ENCODE assay signal across 1 cellular context in the genomic region with DNA sequence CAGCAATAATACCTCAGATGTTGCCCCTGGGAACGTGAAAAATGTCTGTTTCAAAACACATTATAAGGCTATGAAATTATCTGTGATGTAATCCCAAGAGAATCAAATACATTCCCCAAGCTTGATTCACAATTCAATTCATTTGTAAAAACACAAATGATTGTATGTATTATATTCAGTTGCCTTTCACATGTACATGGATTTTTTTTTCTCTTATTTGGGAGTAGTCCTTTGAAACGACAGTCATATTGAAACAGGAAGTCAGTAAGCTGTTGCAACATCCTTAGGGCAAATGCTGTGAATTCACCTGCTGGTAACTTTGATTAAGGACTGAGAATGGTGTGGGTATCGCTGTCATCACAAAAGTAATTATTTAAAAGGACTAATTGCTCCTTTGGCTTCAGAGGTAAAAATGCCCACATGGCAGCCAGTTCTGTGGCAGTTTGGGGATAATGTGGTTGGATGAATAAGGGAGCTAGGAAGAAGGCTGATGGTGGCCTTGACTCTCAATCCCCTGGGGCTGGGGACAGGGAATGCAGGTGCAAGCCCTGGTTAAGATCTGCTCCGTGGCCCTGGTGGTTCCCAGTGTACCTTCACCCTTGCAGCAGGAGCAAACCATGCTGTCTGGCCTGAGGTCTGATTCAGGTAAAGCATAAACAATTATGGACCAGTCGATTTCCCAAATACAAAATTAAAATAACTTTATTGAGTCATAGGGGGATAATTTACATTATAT.
TF ChIP-seq lines count a peak whose summit lies in the region.

No MANE protein-coding gene starts in this region.

TF ChIP-seq in K562, 482 proteins besides CTCF, POLR2A, EP300 and RAD21 (continued from another document):
- TF ChIP-seq ZBTB40 (IDR thresholded peaks at IDR 0.05) (peak; percentile 85), ZBTB40 (CRISPR knock-in tag; IDR thresholded peaks at IDR 0.05) (no peak), ZNF584 (CRISPR knock-in tag; IDR thresholded peaks at IDR 0.05; ENCODE audit: low read depth) (0 out of 2 replicates have a peak, but pooled peaks have one; percentile 55), ADNP (tag; IDR thresholded peaks at IDR 0.05) (0 out of 2 replicates have a peak, but pooled peaks have one; percentile 6), ZNF311 (CRISPR knock-in tag; IDR thresholded peaks at IDR 0.05) (no peak), CEBPG (CRISPR knock-in tag; IDR thresholded peaks at IDR 0.05) (peak; percentile 79), CEBPG (tag; conservative IDR thresholded peaks at IDR 0.05 in 1 of 2, IDR thresholded peaks at IDR 0.05 in 1 of 2) (peak; percentile 89 to 96)
- TF ChIP-seq, protein P1, sequence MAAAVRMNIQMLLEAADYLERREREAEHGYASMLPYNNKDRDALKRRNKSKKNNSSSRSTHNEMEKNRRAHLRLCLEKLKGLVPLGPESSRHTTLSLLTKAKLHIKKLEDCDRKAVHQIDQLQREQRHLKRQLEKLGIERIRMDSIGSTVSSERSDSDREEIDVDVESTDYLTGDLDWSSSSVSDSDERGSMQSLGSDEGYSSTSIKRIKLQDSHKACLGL (CRISPR knock-in tag; IDR thresholded peaks at IDR 0.05; ENCODE audit: borderline replicate concordance, poor library complexity, severe bottlenecking) = no peak
